8 cellular contexts compared by ENCODE assay signal in the genomic region with DNA sequence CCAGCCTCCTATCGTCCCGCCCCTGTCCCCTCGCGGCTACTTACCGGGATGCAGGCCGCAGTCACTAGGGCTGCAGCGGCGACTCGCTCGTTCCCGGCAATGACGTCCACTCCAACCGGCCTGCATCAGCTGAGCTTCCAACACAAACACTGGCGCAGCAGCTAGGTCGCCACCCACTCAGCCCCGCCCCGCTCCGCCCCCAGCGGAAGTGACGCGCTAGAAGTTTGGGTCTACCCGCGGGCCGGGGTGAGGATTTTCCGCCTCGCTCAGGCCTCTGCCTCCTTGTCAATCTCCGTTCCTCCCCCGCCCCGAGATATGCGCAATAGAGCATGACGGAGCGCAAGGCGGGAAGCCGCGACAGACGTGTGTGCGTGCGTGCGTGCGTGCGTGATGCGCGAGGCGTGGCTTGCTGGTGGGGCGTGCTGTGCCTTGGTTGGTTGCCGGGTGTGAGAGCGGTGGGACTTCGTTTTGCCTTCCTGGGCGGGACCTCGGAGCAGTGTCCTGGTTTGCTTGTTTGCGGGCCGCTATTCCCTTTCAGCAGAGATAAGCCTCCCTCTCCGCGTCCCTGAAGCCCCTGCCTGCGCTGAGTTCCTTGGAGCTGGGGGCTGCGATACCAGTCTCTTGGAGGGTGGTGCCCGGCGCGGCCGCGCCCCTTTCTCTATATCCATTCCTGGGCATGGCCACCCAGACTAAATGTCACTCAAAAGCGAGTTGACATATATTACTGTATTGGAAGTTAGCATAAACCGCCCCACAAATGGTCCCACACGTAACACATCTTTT. TPM values are rescaled to one million over a fixed set of nuclear protein-coding genes. Genes with fewer than 3 reads are reported as not detected.
A peak's percentile ranks its signal among the peaks of the same experiment; 100 is the strongest.
DNase-seq lines count a peak whose midpoint lies in the region; ATAC-seq and TF ChIP-seq lines count a peak whose summit lies in the region.

A gene with protein sequence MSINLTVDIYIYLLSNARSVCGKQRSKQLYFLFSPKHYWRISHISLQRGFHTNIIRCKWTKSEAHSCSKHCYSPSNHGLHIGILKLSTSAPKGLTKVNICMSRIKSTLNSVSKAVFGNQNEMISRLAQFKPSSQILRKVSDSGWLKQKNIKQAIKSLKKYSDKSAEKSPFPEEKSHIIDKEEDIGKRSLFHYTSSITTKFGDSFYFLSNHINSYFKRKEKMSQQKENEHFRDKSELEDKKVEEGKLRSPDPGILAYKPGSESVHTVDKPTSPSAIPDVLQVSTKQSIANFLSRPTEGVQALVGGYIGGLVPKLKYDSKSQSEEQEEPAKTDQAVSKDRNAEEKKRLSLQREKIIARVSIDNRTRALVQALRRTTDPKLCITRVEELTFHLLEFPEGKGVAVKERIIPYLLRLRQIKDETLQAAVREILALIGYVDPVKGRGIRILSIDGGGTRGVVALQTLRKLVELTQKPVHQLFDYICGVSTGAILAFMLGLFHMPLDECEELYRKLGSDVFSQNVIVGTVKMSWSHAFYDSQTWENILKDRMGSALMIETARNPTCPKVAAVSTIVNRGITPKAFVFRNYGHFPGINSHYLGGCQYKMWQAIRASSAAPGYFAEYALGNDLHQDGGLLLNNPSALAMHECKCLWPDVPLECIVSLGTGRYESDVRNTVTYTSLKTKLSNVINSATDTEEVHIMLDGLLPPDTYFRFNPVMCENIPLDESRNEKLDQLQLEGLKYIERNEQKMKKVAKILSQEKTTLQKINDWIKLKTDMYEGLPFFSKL (minus strand): TSS at position 151 of the 783 bp plus-strand sequence. CDS start 10,644 bp downstream, outside the sequence.

- peak within 1 kb of the TSS; percentile 99 for H3K27ac Mint-ChIP-seq in type B pancreatic cell

- H3K4me3 Mint-ChIP-seq in type B pancreatic cell = peak within 1 kb of the TSS; percentile 96

- no peaks in the 10 kb centered on the region for H3K27me3 ChIP-seq in heart left ventricle

- 0 to 1% (median 0%) methylated on average over 33 to 64 of the region's 64 CpGs for WGBS in heart left ventricle, 4 donors

- no peaks in the 10 kb centered on the region for H3K36me3 Mint-ChIP-seq in type B pancreatic cell

- intact Hi-C loops in T-helper 1 cell treated with Interleukin-12 subunit alpha and Interleukin-12 subunit beta and Interleukin-4 antibody, amounts not matched to agents 30 ng/mL and 1 ng/mL, for 36 hours (cut with micrococcal nuclease) = loop anchor here (1.0 to 10.0 kb wide), 10 partner anchors 29 to 1864 kb away; a partner anchor contains a TSS
- intact Hi-C loops in heart left ventricle (cut with DNase I) = loop anchor here in 8 of 10 donors (1.0 to 5.0 kb wide), 4 partner anchors 41 to 634 kb away; a partner anchor contains a TSS

- peak within 1 kb of the TSS; percentile 83 to 99 (median 96) for H3K27ac ChIP-seq in heart left ventricle

- peaks cover 0 to 38% (median 26%) of the 10 kb centered on the region in 12 donors for H3K4me1 ChIP-seq in heart left ventricle

- peak; percentile 97 for DNase-seq in GM13976 (ENCODE audit: low spot score)
- DNase-seq in NCI-H146 treated with DMSO at 0.1 percent for 48 hours (lab: John Stamatoyannopoulos, UW; ENCODE audit: unreplicated experiment) = peak; percentile 97
- peak; percentile 99 for DNase-seq in amniotic epithelial cell (ENCODE audit: low read depth)
- peak; percentile 100 for DNase-seq in heart left ventricle
- peak; percentile 100 for DNase-seq in pons (ENCODE audit: low spot score)
- peak; percentile 100 for DNase-seq in type B pancreatic cell (ENCODE audit: extremely low spot score, unreplicated experiment)

- H3K9me3 Mint-ChIP-seq in type B pancreatic cell = no peaks in the 10 kb centered on the region

- H3K9me3 ChIP-seq in heart left ventricle = no peaks in the 10 kb centered on the region

- peaks cover 0 to under 1% (median 0%) of the 10 kb centered on the region in 9 donors for H3K36me3 ChIP-seq in heart left ventricle

- no peak for TF ChIP-seq CTCF in GM13976 (IDR thresholded peaks at IDR 0.05; ENCODE audit: borderline replicate concordance, control extremely low read depth, extremely low read depth, insufficient read depth, missing control alignments)
- TF ChIP-seq CTCF in heart left ventricle (IDR thresholded peaks at IDR 0.05) = peak in 1 of 12 donors; percentile 15
- TF ChIP-seq CTCF in type B pancreatic cell (conservative IDR thresholded peaks at IDR 0.05) = no peak

- H3K4me1 Mint-ChIP-seq in type B pancreatic cell (ENCODE audit: unreplicated experiment) = peaks cover 23% of the 10 kb centered on the region

- H3K27me3 Mint-ChIP-seq in type B pancreatic cell = no peaks in the 10 kb centered on the region

- ATAC-seq in HG02870 (IDR thresholded peaks at IDR 0.05; ENCODE audit: unreplicated experiment) (peak; percentile 89), heart left ventricle (peak; percentile 94 to 97 (median 96))

- in situ Hi-C loops in GM13976 (cut with MboI; ENCODE audit: low sequenced_read_pairs, unreplicated experiment) = no loop called here

- H3K4me3 ChIP-seq in heart left ventricle = peak within 1 kb of the TSS; percentile 39 to 89 (median 72)

- TF ChIP-seq POLR2A in heart left ventricle (IDR thresholded peaks at IDR 0.05) = peak; percentile 51 to 78

RNA-seq across cellular contexts. Expression of the gene that starts here (rescaled TPM):
- total RNA-seq in T-helper 1 cell treated with Interleukin-12 subunit alpha and Interleukin-12 subunit beta and Interleukin-4 antibody, amounts not matched to agents 30 ng/mL and 1 ng/mL, for 36 hours = 18.9 and 19.9 TPM in 2 replicates
- total RNA-seq in heart left ventricle = 10 to 100 TPM; 26.1 to 50.9 (median 32.8) TPM
- polyA plus RNA-seq in heart left ventricle = 10 to 100 TPM; 12.5 to 61.5 TPM
- total RNA-seq in type B pancreatic cell (ENCODE audit: low replicate concordance) = 17.1 and 17.8 TPM in 2 replicates

Comparison
In these comparisons a context has a peak if more than half of its experiments do, and no peak if none do; other contexts are left out.
1. Peak in every context shown above with its lines: DNase-seq, ATAC-seq, H3K4me3 ChIP-seq and H3K27ac ChIP-seq.